Comparison of ENCODE assay signal across 1 cellular context in genomic region chr11:76638267-76639197, GRCh38.
TF ChIP-seq lines count a peak whose summit lies in the region.

No MANE protein-coding gene starts in this region.

TF ChIP-seq in HepG2, 621 proteins besides CTCF, POLR2A, EP300 and RAD21 (continued from another document):
- TF ChIP-seq HNF1A (IDR thresholded peaks at IDR 0.05; ENCODE audit: low read depth) (no peak), HNF1A (CRISPR knock-in tag; IDR thresholded peaks at IDR 0.05; ENCODE audit: borderline replicate concordance) (no peak), IKZF4 (CRISPR knock-in tag; IDR thresholded peaks at IDR 0.05; ENCODE audit: borderline replicate concordance, low read depth, not compliant biosample characterization) (no peak), ZNF709 (CRISPR knock-in tag; IDR thresholded peaks at IDR 0.05) (no peak), ZBTB42 (CRISPR knock-in tag; IDR thresholded peaks at IDR 0.05) (no peak), SUZ12 (IDR thresholded peaks at IDR 0.05; ENCODE audit: low read depth, low read length) (no peak), PITX1 (CRISPR knock-in tag; IDR thresholded peaks at IDR 0.05) (no peak), PHF20 (CRISPR knock-in tag; IDR thresholded peaks at IDR 0.05) (no peak), ZNF737 (CRISPR knock-in tag; IDR thresholded peaks at IDR 0.05; ENCODE audit: borderline replicate concordance) (no peak), PAF1 (CRISPR knock-in tag; IDR thresholded peaks at IDR 0.05) (no peak)
- TF ChIP-seq, protein P1, sequence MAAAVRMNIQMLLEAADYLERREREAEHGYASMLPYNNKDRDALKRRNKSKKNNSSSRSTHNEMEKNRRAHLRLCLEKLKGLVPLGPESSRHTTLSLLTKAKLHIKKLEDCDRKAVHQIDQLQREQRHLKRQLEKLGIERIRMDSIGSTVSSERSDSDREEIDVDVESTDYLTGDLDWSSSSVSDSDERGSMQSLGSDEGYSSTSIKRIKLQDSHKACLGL (CRISPR knock-in tag; IDR thresholded peaks at IDR 0.05) = no peak
- TF ChIP-seq, protein P2, sequence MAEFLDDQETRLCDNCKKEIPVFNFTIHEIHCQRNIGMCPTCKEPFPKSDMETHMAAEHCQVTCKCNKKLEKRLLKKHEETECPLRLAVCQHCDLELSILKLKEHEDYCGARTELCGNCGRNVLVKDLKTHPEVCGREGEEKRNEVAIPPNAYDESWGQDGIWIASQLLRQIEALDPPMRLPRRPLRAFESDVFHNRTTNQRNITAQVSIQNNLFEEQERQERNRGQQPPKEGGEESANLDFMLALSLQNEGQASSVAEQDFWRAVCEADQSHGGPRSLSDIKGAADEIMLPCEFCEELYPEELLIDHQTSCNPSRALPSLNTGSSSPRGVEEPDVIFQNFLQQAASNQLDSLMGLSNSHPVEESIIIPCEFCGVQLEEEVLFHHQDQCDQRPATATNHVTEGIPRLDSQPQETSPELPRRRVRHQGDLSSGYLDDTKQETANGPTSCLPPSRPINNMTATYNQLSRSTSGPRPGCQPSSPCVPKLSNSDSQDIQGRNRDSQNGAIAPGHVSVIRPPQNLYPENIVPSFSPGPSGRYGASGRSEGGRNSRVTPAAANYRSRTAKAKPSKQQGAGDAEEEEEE (CRISPR knock-in tag; IDR thresholded peaks at IDR 0.05; ENCODE audit: borderline replicate concordance) = no peak
